Comparison of ENCODE assay signal across 8 cellular contexts in genomic region chr10:92290076-92290836, GRCh38. TPM values are rescaled to one million over a fixed set of nuclear protein-coding genes. Genes with fewer than 3 reads are reported as not detected.
DNase-seq lines count a peak whose midpoint lies in the region; ATAC-seq, FAIRE-seq and TF ChIP-seq lines count a peak whose summit lies in the region.

No MANE protein-coding gene starts in this region.

- peaks cover 0 to 3% of the 10 kb centered on the region in 2 donors for H3K4me1 ChIP-seq in kidney (ENCODE audit: control insufficient read depth in 1 of 2, insufficient read depth in 1 of 2, low read depth in 1 of 2, low read length in 2 of 2)

- H3K9me3 Mint-ChIP-seq in central memory CD8-positive, alpha-beta T cell = no peaks in the 10 kb centered on the region

- H3K27me3 ChIP-seq in SU-DHL-6 (ENCODE audit: low read length) = no peaks in the 10 kb centered on the region

- H2AFZ ChIP-seq in SU-DHL-6 (ENCODE audit: low read depth, low read length, severe bottlenecking) = peak overlapping the region; percentile 99

- DNase-seq in EL (peak; percentile 58), kidney (no peak)
- DNase-seq in central memory CD8-positive, alpha-beta T cell (ENCODE audit: low spot score in 2 of 2) = peak; percentile 13 to 17
- DNase-seq in stimulated activated CD4-positive, alpha-beta T cell treated with anti-CD3 and anti-CD28 coated beads, Interleukin-15, amount 100 ng/mL, for 24 hours = peak; percentile 46

- H3K79me2 ChIP-seq in SU-DHL-6 (ENCODE audit: insufficient read depth, low read length) = peaks cover 33% of the 10 kb centered on the region

- peaks cover 17% of the 10 kb centered on the region for H3K4me1 Mint-ChIP-seq in central memory CD8-positive, alpha-beta T cell

- H3K9ac ChIP-seq in SU-DHL-6 (ENCODE audit: low read length) (peak overlapping the region; percentile 94), kidney (ENCODE audit: low read length in 2 of 2) (peak overlapping the region; percentile 63 to 90)

- H3K27ac ChIP-seq in KOPT-K1 (ENCODE audit: low read depth, low read length, poor library complexity, severe bottlenecking) (peak overlapping the region; percentile 69), SU-DHL-6 (ENCODE audit: low read depth, low read length) (no peak overlapping the region), kidney (ENCODE audit: low read depth in 2 of 2, low read length in 2 of 2) (peak overlapping the region; percentile 89 to 96)

- H3K9me3 ChIP-seq in KOPT-K1 (ENCODE audit: insufficient read depth, low read length, poor library complexity, severe bottlenecking) (no peaks in the 10 kb centered on the region), SU-DHL-6 (ENCODE audit: insufficient read depth, low read length) (no peaks in the 10 kb centered on the region), kidney (ENCODE audit: control insufficient read depth in 1 of 2, low read length in 2 of 2) (no peaks in the 10 kb centered on the region)

- H3K4me2 ChIP-seq in SU-DHL-6 (ENCODE audit: low read depth, low read length, poor library complexity, severe bottlenecking) = peak overlapping the region; percentile 85

- H4K20me1 ChIP-seq in SU-DHL-6 (ENCODE audit: low read depth, low read length) = no peaks in the 10 kb centered on the region; the same call in 1 of the 2 replicates

- peak overlapping the region; percentile 94 for H3K4me3 Mint-ChIP-seq in central memory CD8-positive, alpha-beta T cell

- H3K9me2 ChIP-seq in SU-DHL-6 (replicated peaks; ENCODE audit: insufficient read depth, low read length) = no peaks in the 10 kb centered on the region

- intact Hi-C loops in kidney (cut with DNase I) = loop anchor here (10.0 kb wide), 1 partner anchor 205 kb away; no protein-coding TSS in a partner anchor

- H3K27ac Mint-ChIP-seq in central memory CD8-positive, alpha-beta T cell (ENCODE audit: low read depth) = peak overlapping the region; percentile 64

- no peak for FAIRE-seq in kidney (lab: Jason Lieb, UNC)

- peak; percentile 1 for ATAC-seq in GM21619 (IDR thresholded peaks at IDR 0.05; ENCODE audit: unreplicated experiment)
- peak; percentile 38 for ATAC-seq in central memory CD8-positive, alpha-beta T cell (replicated peaks; ENCODE audit: extremely low read depth, poor library complexity, severe bottlenecking)
- no peak for ATAC-seq in HG03571 (IDR thresholded peaks at IDR 0.05; ENCODE audit: unreplicated experiment)

- H3K36me3 ChIP-seq in KOPT-K1 (ENCODE audit: insufficient read depth, low read length) = peaks cover 20% of the 10 kb centered on the region
- H3K36me3 ChIP-seq in SU-DHL-6 (ENCODE audit: low read length) = no peaks in the 10 kb centered on the region
- no peaks in the 10 kb centered on the region for H3K36me3 ChIP-seq in kidney (ENCODE audit: control insufficient read depth in 1 of 2, insufficient read depth in 2 of 2, low read length in 2 of 2)

- TF ChIP-seq CTCF in SU-DHL-6 (IDR thresholded peaks at IDR 0.05; ENCODE audit: insufficient read depth, low read length, poor library complexity, severe bottlenecking) = no peak
- no peak for TF ChIP-seq CTCF in kidney (IDR thresholded peaks at IDR 0.05; ENCODE audit: borderline replicate concordance, extremely low read depth, insufficient read depth)

- H3K4me3 ChIP-seq in SU-DHL-6 (ENCODE audit: insufficient read depth, low read length, poor library complexity, severe bottlenecking) = peak overlapping the region; percentile 95
- peak overlapping the region; percentile 82 to 89 for H3K4me3 ChIP-seq in kidney (ENCODE audit: low read length in 2 of 2)

- H3K27me3 Mint-ChIP-seq in central memory CD8-positive, alpha-beta T cell = no peaks in the 10 kb centered on the region

- no peaks in the 10 kb centered on the region for H3F3A ChIP-seq in SU-DHL-6 (ENCODE audit: insufficient read depth)

- peaks cover 9% of the 10 kb centered on the region for H3K36me3 Mint-ChIP-seq in central memory CD8-positive, alpha-beta T cell (ENCODE audit: insufficient read depth)

RNA-seq across cellular contexts. Expression of gene CPEB3, which starts 0.6 kb away (rescaled TPM):
- total RNA-seq in kidney = 7.4 TPM
- 2.3 TPM for polyA plus RNA-seq in kidney (ENCODE audit: insufficient read depth, low read depth, low replicate concordance)

RNA-seq across cellular contexts. Expression of gene MARCHF5, which starts 0.7 kb away (rescaled TPM):
- 36.1 TPM for total RNA-seq in kidney
- polyA plus RNA-seq in kidney (ENCODE audit: insufficient read depth, low read depth, low replicate concordance) = 24.2 TPM
